Comparison of ENCODE assay signal across 1 cellular context in the genomic region with DNA sequence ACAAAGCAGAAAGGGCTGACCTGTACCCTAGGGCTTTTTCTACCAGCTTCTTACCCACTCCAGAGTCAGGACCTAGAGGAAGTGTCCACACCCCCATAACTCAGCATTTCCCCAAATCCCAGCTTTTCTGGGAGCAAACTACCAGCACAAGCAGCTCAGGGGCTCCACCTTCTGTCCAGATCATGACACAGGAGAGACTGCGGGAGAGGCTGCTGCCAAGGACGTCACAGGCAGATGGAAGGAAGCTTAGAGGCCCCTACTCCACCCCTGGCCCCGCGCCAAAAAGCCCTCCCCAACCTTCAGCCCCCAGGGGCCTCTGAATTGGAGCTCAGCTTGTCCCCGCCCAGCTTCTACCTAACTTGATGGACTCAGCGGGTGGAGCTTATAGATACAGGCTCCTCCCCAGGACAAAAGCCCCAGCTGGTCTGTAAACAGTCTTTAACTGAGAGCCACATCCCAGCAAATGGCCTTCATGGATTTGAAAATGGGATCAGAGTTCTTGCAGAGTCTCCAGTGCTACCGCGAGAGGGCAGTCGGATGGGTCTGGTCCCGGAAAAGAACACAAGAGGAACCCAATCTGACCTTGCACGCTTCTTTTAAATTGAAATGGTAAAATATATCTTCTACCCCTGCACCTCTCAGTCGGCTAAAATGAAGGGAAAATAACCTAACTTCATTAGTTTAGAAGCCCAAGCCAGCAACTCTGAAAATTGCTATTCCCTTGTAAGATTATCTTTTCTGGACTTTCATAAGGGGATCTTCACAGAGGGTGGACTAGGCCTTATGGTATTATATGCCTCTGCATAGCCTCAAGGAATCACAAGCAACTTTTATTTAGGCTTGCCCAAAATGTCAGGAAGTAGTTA.
A peak's percentile ranks its signal among the peaks of the same experiment; 100 is the strongest.
TF ChIP-seq lines count a peak whose summit lies in the region.

No MANE protein-coding gene starts in this region.

TF ChIP-seq in K562, 482 proteins besides CTCF, POLR2A, EP300 and RAD21 (continued from another document and continues in another):
- TF ChIP-seq, protein P1, sequence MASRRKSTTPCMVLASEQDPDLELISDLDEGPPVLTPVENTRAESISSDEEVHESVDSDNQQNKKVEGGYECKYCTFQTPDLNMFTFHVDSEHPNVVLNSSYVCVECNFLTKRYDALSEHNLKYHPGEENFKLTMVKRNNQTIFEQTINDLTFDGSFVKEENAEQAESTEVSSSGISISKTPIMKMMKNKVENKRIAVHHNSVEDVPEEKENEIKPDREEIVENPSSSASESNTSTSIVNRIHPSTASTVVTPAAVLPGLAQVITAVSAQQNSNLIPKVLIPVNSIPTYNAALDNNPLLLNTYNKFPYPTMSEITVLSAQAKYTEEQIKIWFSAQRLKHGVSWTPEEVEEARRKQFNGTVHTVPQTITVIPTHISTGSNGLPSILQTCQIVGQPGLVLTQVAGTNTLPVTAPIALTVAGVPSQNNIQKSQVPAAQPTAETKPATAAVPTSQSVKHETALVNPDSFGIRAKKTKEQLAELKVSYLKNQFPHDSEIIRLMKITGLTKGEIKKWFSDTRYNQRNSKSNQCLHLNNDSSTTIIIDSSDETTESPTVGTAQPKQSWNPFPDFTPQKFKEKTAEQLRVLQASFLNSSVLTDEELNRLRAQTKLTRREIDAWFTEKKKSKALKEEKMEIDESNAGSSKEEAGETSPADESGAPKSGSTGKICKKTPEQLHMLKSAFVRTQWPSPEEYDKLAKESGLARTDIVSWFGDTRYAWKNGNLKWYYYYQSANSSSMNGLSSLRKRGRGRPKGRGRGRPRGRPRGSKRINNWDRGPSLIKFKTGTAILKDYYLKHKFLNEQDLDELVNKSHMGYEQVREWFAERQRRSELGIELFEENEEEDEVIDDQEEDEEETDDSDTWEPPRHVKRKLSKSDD (conservative IDR thresholded peaks at IDR 0.05; ENCODE audit: low read length), result no peak
- TF ChIP-seq, protein P2, sequence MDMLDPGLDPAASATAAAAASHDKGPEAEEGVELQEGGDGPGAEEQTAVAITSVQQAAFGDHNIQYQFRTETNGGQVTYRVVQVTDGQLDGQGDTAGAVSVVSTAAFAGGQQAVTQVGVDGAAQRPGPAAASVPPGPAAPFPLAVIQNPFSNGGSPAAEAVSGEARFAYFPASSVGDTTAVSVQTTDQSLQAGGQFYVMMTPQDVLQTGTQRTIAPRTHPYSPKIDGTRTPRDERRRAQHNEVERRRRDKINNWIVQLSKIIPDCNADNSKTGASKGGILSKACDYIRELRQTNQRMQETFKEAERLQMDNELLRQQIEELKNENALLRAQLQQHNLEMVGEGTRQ (CRISPR knock-in tag; IDR thresholded peaks at IDR 0.05), result no peak
- TF ChIP-seq POLR2B (IDR thresholded peaks at IDR 0.05; ENCODE audit: low read depth, partially characterized antibody) (peak; percentile 66), ZNF354B (CRISPR knock-in tag; IDR thresholded peaks at IDR 0.05) (peak; percentile 8; the same call in 1 of the 2 replicates), YY1 (IDR thresholded peaks at IDR 0.05; ENCODE audit: borderline replicate concordance in 1 of 3, control insufficient read depth in 1 of 3, extremely low read depth in 1 of 3, insufficient read depth in 3 of 3, insufficient read length in 1 of 3, insufficient replicate concordance in 2 of 3, low read depth in 1 of 3, low read length in 2 of 3) (peak in 1 of 3 experiments; percentile 62), FOXJ2 (tag; IDR thresholded peaks at IDR 0.05) (no peak), BRF1 (IDR thresholded peaks at IDR 0.05; ENCODE audit: borderline replicate concordance, extremely low read depth, insufficient read length) (no peak), MEIS2 (IDR thresholded peaks at IDR 0.05; ENCODE audit: partially characterized antibody) (peak; percentile 62), ZFP30 (CRISPR knock-in tag; IDR thresholded peaks at IDR 0.05; ENCODE audit: borderline replicate concordance) (no peak; the same call in 1 of the 2 replicates), STAT5A (IDR thresholded peaks at IDR 0.05; ENCODE audit: borderline replicate concordance, low read length) (peak; percentile 20; the same call in 1 of the 2 replicates), POLR2H (tag; IDR thresholded peaks at IDR 0.05; ENCODE audit: low read depth) (peak; percentile 82), KHSRP (IDR thresholded peaks at IDR 0.05) (no peak), SMARCE1 (IDR thresholded peaks at IDR 0.05) (no peak), SMAD4 (CRISPR knock-in tag; conservative IDR thresholded peaks at IDR 0.05) (no peak), BACH1 (tag; IDR thresholded peaks at IDR 0.05) (peak; percentile 53; the same call in 1 of the 2 replicates), CHD1 (IDR thresholded peaks at IDR 0.05; ENCODE audit: low read length) (no peak), ZNF224 (CRISPR knock-in tag; IDR thresholded peaks at IDR 0.05) (no peak), HMG20A (CRISPR knock-in tag; conservative IDR thresholded peaks at IDR 0.05) (no peak), CBX5 (IDR thresholded peaks at IDR 0.05; ENCODE audit: borderline replicate concordance, low read depth) (no peak), RFX7 (CRISPR knock-in tag; IDR thresholded peaks at IDR 0.05) (no peak), ZNF79 (CRISPR knock-in tag; IDR thresholded peaks at IDR 0.05; ENCODE audit: low read depth) (no peak), ZNF57 (CRISPR knock-in tag; IDR thresholded peaks at IDR 0.05) (peak; percentile 57; the same call in 1 of the 2 replicates), SMAD1 (IDR thresholded peaks at IDR 0.05; ENCODE audit: low read depth, low read length, partially characterized antibody) (peak; percentile 98), ZNF239 (CRISPR knock-in tag; IDR thresholded peaks at IDR 0.05) (no peak), ZNF785 (CRISPR knock-in tag; IDR thresholded peaks at IDR 0.05) (no peak), TAF9B (IDR thresholded peaks at IDR 0.05; ENCODE audit: partially characterized antibody) (no peak), ZNF212 (CRISPR knock-in tag; IDR thresholded peaks at IDR 0.05) (no peak), SMAD2 (IDR thresholded peaks at IDR 0.05; ENCODE audit: low read depth, low read length) (no peak), CREB1 (IDR thresholded peaks at IDR 0.05) (peak; percentile 70), CREB1 (CRISPR knock-in tag; IDR thresholded peaks at IDR 0.05) (peak; percentile 81), JUN (IDR thresholded peaks at IDR 0.05; ENCODE audit: borderline replicate concordance, low read depth, low read length) (peak; percentile 63), JUN (CRISPR knock-in tag; IDR thresholded peaks at IDR 0.05; ENCODE audit: borderline replicate concordance) (no peak)
- TF ChIP-seq, protein P3, sequence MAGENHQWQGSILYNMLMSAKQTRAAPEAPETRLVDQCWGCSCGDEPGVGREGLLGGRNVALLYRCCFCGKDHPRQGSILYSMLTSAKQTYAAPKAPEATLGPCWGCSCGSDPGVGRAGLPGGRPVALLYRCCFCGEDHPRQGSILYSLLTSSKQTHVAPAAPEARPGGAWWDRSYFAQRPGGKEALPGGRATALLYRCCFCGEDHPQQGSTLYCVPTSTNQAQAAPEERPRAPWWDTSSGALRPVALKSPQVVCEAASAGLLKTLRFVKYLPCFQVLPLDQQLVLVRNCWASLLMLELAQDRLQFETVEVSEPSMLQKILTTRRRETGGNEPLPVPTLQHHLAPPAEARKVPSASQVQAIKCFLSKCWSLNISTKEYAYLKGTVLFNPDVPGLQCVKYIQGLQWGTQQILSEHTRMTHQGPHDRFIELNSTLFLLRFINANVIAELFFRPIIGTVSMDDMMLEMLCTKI (IDR thresholded peaks at IDR 0.05; ENCODE audit: partially characterized antibody), result no peak
- TF ChIP-seq, protein P4, sequence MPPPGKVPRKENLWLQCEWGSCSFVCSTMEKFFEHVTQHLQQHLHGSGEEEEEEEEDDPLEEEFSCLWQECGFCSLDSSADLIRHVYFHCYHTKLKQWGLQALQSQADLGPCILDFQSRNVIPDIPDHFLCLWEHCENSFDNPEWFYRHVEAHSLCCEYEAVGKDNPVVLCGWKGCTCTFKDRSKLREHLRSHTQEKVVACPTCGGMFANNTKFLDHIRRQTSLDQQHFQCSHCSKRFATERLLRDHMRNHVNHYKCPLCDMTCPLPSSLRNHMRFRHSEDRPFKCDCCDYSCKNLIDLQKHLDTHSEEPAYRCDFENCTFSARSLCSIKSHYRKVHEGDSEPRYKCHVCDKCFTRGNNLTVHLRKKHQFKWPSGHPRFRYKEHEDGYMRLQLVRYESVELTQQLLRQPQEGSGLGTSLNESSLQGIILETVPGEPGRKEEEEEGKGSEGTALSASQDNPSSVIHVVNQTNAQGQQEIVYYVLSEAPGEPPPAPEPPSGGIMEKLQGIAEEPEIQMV (tag; conservative IDR thresholded peaks at IDR 0.05; ENCODE audit: low read depth), result no peak
- TF ChIP-seq, protein P5, sequence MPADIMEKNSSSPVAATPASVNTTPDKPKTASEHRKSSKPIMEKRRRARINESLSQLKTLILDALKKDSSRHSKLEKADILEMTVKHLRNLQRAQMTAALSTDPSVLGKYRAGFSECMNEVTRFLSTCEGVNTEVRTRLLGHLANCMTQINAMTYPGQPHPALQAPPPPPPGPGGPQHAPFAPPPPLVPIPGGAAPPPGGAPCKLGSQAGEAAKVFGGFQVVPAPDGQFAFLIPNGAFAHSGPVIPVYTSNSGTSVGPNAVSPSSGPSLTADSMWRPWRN (IDR thresholded peaks at IDR 0.05; ENCODE audit: low read depth), result peak; percentile 18; the same call in 1 of the 2 replicates
- TF ChIP-seq, protein P6, sequence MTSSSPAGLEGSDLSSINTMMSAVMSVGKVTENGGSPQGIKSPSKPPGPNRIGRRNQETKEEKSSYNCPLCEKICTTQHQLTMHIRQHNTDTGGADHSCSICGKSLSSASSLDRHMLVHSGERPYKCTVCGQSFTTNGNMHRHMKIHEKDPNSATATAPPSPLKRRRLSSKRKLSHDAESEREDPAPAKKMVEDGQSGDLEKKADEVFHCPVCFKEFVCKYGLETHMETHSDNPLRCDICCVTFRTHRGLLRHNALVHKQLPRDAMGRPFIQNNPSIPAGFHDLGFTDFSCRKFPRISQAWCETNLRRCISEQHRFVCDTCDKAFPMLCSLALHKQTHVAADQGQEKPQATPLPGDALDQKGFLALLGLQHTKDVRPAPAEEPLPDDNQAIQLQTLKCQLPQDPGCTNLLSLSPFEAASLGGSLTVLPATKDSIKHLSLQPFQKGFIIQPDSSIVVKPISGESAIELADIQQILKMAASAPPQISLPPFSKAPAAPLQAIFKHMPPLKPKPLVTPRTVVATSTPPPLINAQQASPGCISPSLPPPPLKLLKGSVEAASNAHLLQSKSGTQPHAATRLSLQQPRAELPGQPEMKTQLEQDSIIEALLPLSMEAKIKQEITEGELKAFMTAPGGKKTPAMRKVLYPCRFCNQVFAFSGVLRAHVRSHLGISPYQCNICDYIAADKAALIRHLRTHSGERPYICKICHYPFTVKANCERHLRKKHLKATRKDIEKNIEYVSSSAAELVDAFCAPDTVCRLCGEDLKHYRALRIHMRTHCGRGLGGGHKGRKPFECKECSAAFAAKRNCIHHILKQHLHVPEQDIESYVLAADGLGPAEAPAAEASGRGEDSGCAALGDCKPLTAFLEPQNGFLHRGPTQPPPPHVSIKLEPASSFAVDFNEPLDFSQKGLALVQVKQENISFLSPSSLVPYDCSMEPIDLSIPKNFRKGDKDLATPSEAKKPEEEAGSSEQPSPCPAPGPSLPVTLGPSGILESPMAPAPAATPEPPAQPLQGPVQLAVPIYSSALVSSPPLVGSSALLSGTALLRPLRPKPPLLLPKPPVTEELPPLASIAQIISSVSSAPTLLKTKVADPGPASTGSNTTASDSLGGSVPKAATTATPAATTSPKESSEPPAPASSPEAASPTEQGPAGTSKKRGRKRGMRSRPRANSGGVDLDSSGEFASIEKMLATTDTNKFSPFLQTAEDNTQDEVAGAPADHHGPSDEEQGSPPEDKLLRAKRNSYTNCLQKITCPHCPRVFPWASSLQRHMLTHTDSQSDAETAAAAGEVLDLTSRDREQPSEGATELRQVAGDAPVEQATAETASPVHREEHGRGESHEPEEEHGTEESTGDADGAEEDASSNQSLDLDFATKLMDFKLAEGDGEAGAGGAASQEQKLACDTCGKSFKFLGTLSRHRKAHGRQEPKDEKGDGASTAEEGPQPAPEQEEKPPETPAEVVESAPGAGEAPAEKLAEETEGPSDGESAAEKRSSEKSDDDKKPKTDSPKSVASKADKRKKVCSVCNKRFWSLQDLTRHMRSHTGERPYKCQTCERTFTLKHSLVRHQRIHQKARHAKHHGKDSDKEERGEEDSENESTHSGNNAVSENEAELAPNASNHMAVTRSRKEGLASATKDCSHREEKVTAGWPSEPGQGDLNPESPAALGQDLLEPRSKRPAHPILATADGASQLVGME (CRISPR knock-in tag; IDR thresholded peaks at IDR 0.05), result peak; percentile 44; the same call in 1 of the 2 replicates
- TF ChIP-seq, protein P7, sequence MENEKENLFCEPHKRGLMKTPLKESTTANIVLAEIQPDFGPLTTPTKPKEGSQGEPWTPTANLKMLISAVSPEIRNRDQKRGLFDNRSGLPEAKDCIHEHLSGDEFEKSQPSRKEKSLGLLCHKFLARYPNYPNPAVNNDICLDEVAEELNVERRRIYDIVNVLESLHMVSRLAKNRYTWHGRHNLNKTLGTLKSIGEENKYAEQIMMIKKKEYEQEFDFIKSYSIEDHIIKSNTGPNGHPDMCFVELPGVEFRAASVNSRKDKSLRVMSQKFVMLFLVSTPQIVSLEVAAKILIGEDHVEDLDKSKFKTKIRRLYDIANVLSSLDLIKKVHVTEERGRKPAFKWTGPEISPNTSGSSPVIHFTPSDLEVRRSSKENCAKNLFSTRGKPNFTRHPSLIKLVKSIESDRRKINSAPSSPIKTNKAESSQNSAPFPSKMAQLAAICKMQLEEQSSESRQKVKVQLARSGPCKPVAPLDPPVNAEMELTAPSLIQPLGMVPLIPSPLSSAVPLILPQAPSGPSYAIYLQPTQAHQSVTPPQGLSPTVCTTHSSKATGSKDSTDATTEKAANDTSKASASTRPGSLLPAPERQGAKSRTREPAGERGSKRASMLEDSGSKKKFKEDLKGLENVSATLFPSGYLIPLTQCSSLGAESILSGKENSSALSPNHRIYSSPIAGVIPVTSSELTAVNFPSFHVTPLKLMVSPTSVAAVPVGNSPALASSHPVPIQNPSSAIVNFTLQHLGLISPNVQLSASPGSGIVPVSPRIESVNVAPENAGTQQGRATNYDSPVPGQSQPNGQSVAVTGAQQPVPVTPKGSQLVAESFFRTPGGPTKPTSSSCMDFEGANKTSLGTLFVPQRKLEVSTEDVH (IDR thresholded peaks at IDR 0.05; ENCODE audit: low read depth, partially characterized antibody), result peak; percentile 83
- TF ChIP-seq, protein P8, sequence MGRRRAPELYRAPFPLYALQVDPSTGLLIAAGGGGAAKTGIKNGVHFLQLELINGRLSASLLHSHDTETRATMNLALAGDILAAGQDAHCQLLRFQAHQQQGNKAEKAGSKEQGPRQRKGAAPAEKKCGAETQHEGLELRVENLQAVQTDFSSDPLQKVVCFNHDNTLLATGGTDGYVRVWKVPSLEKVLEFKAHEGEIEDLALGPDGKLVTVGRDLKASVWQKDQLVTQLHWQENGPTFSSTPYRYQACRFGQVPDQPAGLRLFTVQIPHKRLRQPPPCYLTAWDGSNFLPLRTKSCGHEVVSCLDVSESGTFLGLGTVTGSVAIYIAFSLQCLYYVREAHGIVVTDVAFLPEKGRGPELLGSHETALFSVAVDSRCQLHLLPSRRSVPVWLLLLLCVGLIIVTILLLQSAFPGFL (CRISPR knock-in tag; IDR thresholded peaks at IDR 0.05), result 0 out of 2 replicates have a peak, but pooled peaks have one; percentile 80
- TF ChIP-seq, protein P9, sequence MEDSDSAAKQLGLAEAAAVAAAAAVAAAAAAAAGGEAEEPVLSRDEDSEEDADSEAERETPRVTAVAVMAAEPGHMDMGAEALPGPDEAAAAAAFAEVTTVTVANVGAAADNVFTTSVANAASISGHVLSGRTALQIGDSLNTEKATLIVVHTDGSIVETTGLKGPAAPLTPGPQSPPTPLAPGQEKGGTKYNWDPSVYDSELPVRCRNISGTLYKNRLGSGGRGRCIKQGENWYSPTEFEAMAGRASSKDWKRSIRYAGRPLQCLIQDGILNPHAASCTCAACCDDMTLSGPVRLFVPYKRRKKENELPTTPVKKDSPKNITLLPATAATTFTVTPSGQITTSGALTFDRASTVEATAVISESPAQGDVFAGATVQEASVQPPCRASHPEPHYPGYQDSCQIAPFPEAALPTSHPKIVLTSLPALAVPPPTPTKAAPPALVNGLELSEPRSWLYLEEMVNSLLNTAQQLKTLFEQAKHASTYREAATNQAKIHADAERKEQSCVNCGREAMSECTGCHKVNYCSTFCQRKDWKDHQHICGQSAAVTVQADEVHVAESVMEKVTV (CRISPR knock-in tag; IDR thresholded peaks at IDR 0.05), result peak; percentile 55
